23 cellular contexts compared by ENCODE assay signal in genomic region chr7:147485660-147486210, GRCh38.
DNase-seq lines count a peak whose midpoint lies in the region; ATAC-seq and TF ChIP-seq lines count a peak whose summit lies in the region.
"Had no signal": no experiment of that assay in that cellular context is flagged by ENCODE, and none has a peak within 500 bp of the region (broad histone marks: within the 10 kb centered on the region; RNA-seq: fewer than 3 reads in every experiment).

No MANE protein-coding gene starts in this region.

- TF ChIP-seq POLR2A in esophagus squamous epithelium (IDR thresholded peaks at IDR 0.05), result no peak

- TF ChIP-seq CTCF in esophagus squamous epithelium (IDR thresholded peaks at IDR 0.05), result no peak

- H3K27me3 ChIP-seq in esophagus squamous epithelium, result no peaks in the 10 kb centered on the region
- H3K27me3 ChIP-seq: gastroesophageal sphincter, sigmoid colon had no signal

- no peaks in the 10 kb centered on the region for H3K36me3 ChIP-seq in esophagus squamous epithelium
- H3K36me3 ChIP-seq: gastroesophageal sphincter, lower lobe of right lung, sigmoid colon had no signal

- no peak overlapping the region for H3K4me3 ChIP-seq in esophagus squamous epithelium
- H3K4me3 ChIP-seq: gastroesophageal sphincter, GM23338, lower lobe of right lung, sigmoid colon had no signal

- no peaks in the 10 kb centered on the region for H3K4me1 ChIP-seq in esophagus squamous epithelium
- H3K4me1 ChIP-seq: gastroesophageal sphincter, lower lobe of right lung, sigmoid colon had no signal

- no peak for ATAC-seq in sciatic nerve
- ATAC-seq: gastroesophageal sphincter, GM23338, lower lobe of right lung had no signal

- DNase-seq in DMS53 (lab: John Stamatoyannopoulos, UW) (peak; percentile 18), DMS53 treated with DMSO at 0.1 percent for 48 hours (lab: John Stamatoyannopoulos, UW; ENCODE audit: unreplicated experiment) (no peak), NCI-H1694 treated with DMSO at 0.1 percent for 48 hours (lab: John Stamatoyannopoulos, UW) (peak; percentile 96), NCI-H82 (lab: John Stamatoyannopoulos, UW) (peak; percentile 99), epithelial cell of prostate (ENCODE audit: low read depth, low spot score) (peak; percentile 22), esophagus squamous epithelium (lab: John Stamatoyannopoulos, UW) (no peak), HuH-7 (ENCODE audit: low spot score) (no peak), sciatic nerve (ENCODE audit: low spot score) (no peak)
- DNase-seq: 8988T; activated CD4-positive, alpha-beta T cell treated with anti-CD3 and anti-CD28 coated beads, Interleukin-2, amount 50 U/mL, for 48 hours; activated CD4-positive, CD25-positive, alpha-beta regulatory T cell; activated CD8-positive, alpha-beta memory T cell treated with anti-CD3 and anti-CD28 coated beads, Interleukin-2, amount 50 U/mL, for 48 hours; activated effector memory CD4-positive, alpha-beta T cell treated with anti-CD3 and anti-CD28 coated beads, Interleukin-2, amount 50 U/mL, for 16 hours; AML-193; islet precursor cell; lower lobe of right lung; MV-4-11; NCI-H2081 treated with DMSO at 0.1 percent for 48 hours; sigmoid colon; stimulated activated CD4-positive, alpha-beta T cell treated with anti-CD3 and anti-CD28 coated beads, Interleukin-15, amount 100 ng/mL, for 24 hours; T-helper 9 cell had no signal

- H3K9me3 ChIP-seq in esophagus squamous epithelium, result no peaks in the 10 kb centered on the region
- H3K9me3 ChIP-seq: gastroesophageal sphincter, lower lobe of right lung, sigmoid colon had no signal

- 50 to 55% methylated on average over 4 of the region's 4 CpGs for WGBS in esophagus squamous epithelium, 2 donors

- H3K27ac ChIP-seq in epithelial cell of prostate, result no peak overlapping the region
- H3K27ac ChIP-seq in esophagus squamous epithelium, result no peak overlapping the region
- H3K27ac ChIP-seq: gastroesophageal sphincter, lower lobe of right lung, sigmoid colon had no signal

- intact Hi-C loops in esophagus squamous epithelium (cut with DNase I) (no loop called here), sciatic nerve (cut with DNase I) (no loop called here)

Comparison
In these comparisons a context has a peak if more than half of its experiments do, and no peak if none do; other contexts are left out.
1. DNase-seq: peak in DMS53 (single experiment), NCI-H1694 treated with DMSO at 0.1 percent for 48 hours (single experiment), NCI-H82 (single experiment) and epithelial cell of prostate (single experiment); none in DMS53 treated with DMSO at 0.1 percent for 48 hours (single experiment), esophagus squamous epithelium (single experiment), HuH-7 (single experiment) and sciatic nerve (single experiment).